ENCODE assay signal across 1 cellular context in genomic region chr1:3320246-3321152, GRCh38.
TF ChIP-seq lines count a peak whose summit lies in the region.

No MANE protein-coding gene starts in this region.

TF ChIP-seq in HepG2, 621 proteins besides CTCF, POLR2A, EP300 and RAD21 (continued from another document and continues in another):
- TF ChIP-seq SKIL (CRISPR knock-in tag; IDR thresholded peaks at IDR 0.05; ENCODE audit: borderline replicate concordance) (peak; percentile 92), ARID4A (CRISPR knock-in tag; IDR thresholded peaks at IDR 0.05; ENCODE audit: borderline replicate concordance) (peak; percentile 81), MIER2 (CRISPR knock-in tag; IDR thresholded peaks at IDR 0.05) (peak; percentile 79; the same call in 1 of the 2 replicates), ZNF570 (CRISPR knock-in tag; IDR thresholded peaks at IDR 0.05; ENCODE audit: borderline replicate concordance) (no peak; the same call in 1 of the 2 replicates), FOXJ3 (CRISPR knock-in tag; IDR thresholded peaks at IDR 0.05; ENCODE audit: borderline replicate concordance) (peak; percentile 84; the same call in 1 of the 2 replicates), ZNF747 (CRISPR knock-in tag; IDR thresholded peaks at IDR 0.05; ENCODE audit: borderline replicate concordance) (peak; percentile 92; the same call in 1 of the 2 replicates), SP2 (CRISPR knock-in tag; IDR thresholded peaks at IDR 0.05) (no peak), ZBTB39 (CRISPR knock-in tag; IDR thresholded peaks at IDR 0.05) (peak; percentile 66; the same call in 1 of the 2 replicates), RELA (CRISPR knock-in tag; IDR thresholded peaks at IDR 0.05) (peak; percentile 73; the same call in 1 of the 2 replicates), SALL2 (CRISPR knock-in tag; IDR thresholded peaks at IDR 0.05) (no peak; the same call in 1 of the 2 replicates), CEBPB (IDR thresholded peaks at IDR 0.05; ENCODE audit: borderline replicate concordance, low read depth, low read length) (no peak), ZNF614 (CRISPR knock-in tag; IDR thresholded peaks at IDR 0.05; ENCODE audit: borderline replicate concordance) (peak; percentile 91), HNRNPUL1 (IDR thresholded peaks at IDR 0.05; ENCODE audit: low read depth, low read length) (no peak), NFAT5 (CRISPR knock-in tag; IDR thresholded peaks at IDR 0.05) (no peak), XBP1 (CRISPR knock-in tag; IDR thresholded peaks at IDR 0.05) (no peak; the same call in 1 of the 2 replicates), HOXA3 (CRISPR knock-in tag; IDR thresholded peaks at IDR 0.05) (peak; percentile 95), BRCA1 (CRISPR knock-in tag; IDR thresholded peaks at IDR 0.05) (peak; percentile 70), PHF5A (CRISPR knock-in tag; IDR thresholded peaks at IDR 0.05; ENCODE audit: low read depth, unreplicated experiment) (peak; percentile 80), ZNF878 (CRISPR knock-in tag; IDR thresholded peaks at IDR 0.05) (no peak; the same call in 1 of the 2 replicates), RCOR2 (CRISPR knock-in tag; IDR thresholded peaks at IDR 0.05) (peak; percentile 90), TSC22D2 (CRISPR knock-in tag; IDR thresholded peaks at IDR 0.05; ENCODE audit: borderline replicate concordance) (peak; percentile 91; the same call in 1 of the 2 replicates), NFE2L1 (CRISPR knock-in tag; IDR thresholded peaks at IDR 0.05; ENCODE audit: borderline replicate concordance) (peak; percentile 42; the same call in 1 of the 2 replicates), ZNF879 (CRISPR knock-in tag; IDR thresholded peaks at IDR 0.05) (peak; percentile 95), ZNF569 (CRISPR knock-in tag; IDR thresholded peaks at IDR 0.05; ENCODE audit: borderline replicate concordance) (no peak), ZNF567 (CRISPR knock-in tag; IDR thresholded peaks at IDR 0.05; ENCODE audit: borderline replicate concordance) (0 out of 2 replicates have a peak, but pooled peaks have one; percentile 39), MAFK (conservative IDR thresholded peaks at IDR 0.05 in 1 of 2, IDR thresholded peaks at IDR 0.05 in 1 of 2; ENCODE audit: low read length in 2 of 2) (no peak), ZNF891 (CRISPR knock-in tag; IDR thresholded peaks at IDR 0.05) (peak; percentile 64), ZNF615 (CRISPR knock-in tag; IDR thresholded peaks at IDR 0.05; ENCODE audit: borderline replicate concordance) (peak; percentile 82; the same call in 1 of the 2 replicates), ZNF260 (CRISPR knock-in tag; IDR thresholded peaks at IDR 0.05; ENCODE audit: borderline replicate concordance, low read depth) (no peak), NR3C1 (CRISPR knock-in tag; IDR thresholded peaks at IDR 0.05) (no peak), SRY (CRISPR knock-in tag; IDR thresholded peaks at IDR 0.05) (peak; percentile 70), TFDP2 (CRISPR knock-in tag; IDR thresholded peaks at IDR 0.05) (peak; percentile 74), ZBTB20 (CRISPR knock-in tag; IDR thresholded peaks at IDR 0.05; ENCODE audit: borderline replicate concordance, low read depth) (0 out of 2 replicates have a peak, but pooled peaks have one; percentile 61), ZNF597 (CRISPR knock-in tag; IDR thresholded peaks at IDR 0.05) (no peak)
- TF ChIP-seq, protein P1, sequence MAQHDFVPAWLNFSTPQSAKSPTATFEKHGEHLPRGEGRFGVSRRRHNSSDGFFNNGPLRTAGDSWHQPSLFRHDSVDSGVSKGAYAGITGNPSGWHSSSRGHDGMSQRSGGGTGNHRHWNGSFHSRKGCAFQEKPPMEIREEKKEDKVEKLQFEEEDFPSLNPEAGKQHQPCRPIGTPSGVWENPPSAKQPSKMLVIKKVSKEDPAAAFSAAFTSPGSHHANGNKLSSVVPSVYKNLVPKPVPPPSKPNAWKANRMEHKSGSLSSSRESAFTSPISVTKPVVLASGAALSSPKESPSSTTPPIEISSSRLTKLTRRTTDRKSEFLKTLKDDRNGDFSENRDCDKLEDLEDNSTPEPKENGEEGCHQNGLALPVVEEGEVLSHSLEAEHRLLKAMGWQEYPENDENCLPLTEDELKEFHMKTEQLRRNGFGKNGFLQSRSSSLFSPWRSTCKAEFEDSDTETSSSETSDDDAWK (CRISPR knock-in tag; IDR thresholded peaks at IDR 0.05) = no peak
- TF ChIP-seq, protein P2, sequence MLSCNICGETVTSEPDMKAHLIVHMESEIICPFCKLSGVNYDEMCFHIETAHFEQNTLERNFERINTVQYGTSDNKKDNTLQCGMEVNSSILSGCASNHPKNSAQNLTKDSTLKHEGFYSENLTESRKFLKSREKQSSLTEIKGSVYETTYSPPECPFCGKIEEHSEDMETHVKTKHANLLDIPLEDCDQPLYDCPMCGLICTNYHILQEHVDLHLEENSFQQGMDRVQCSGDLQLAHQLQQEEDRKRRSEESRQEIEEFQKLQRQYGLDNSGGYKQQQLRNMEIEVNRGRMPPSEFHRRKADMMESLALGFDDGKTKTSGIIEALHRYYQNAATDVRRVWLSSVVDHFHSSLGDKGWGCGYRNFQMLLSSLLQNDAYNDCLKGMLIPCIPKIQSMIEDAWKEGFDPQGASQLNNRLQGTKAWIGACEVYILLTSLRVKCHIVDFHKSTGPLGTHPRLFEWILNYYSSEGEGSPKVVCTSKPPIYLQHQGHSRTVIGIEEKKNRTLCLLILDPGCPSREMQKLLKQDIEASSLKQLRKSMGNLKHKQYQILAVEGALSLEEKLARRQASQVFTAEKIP (CRISPR knock-in tag; IDR thresholded peaks at IDR 0.05; ENCODE audit: borderline replicate concordance) = no peak
